Comparison of ENCODE assay signal across 20 cellular contexts in the genomic region with DNA sequence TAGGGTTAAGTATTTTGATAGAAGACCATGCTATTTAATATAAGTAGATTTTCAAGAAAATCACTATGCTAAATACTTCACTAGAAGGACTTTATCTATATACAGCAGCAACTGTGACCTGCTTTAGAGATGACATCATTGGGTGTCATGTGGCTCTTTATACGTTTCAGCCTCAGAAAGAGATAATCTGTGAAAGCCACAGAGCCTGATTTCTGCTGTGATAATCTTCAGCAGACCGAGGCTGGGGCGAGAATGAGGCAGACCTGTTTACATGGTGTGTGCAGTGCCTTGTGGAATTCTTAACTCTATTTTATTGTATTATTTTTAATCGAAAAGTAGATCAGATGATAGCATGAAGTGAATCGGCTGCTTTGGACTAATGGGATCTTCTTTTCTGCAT.
DNase-seq lines count a peak whose midpoint lies in the region; ATAC-seq and TF ChIP-seq lines count a peak whose summit lies in the region.
"Had no signal": no experiment of that assay in that cellular context is flagged by ENCODE, and none has a peak within 500 bp of the region (broad histone marks: within the 10 kb centered on the region; RNA-seq: fewer than 3 reads in every experiment).

No MANE protein-coding gene starts in this region.

- CTCF ChIA-PET in HEK293 (lab: Yijun Ruan, JAX), result interaction anchor here (1.2 to 1.6 kb wide), 2 partner anchors 8 to 556 kb away, joined by 4 to 7 read pairs; no protein-coding TSS in a partner anchor

- intact Hi-C loops in lower lobe of right lung (cut with DNase I), result no loop called here

- no peaks in the 10 kb centered on the region for H3K79me1 ChIP-seq in trophoblast cell (ENCODE audit: low read length)

- POLR2A ChIA-PET in HEK293 (lab: Yijun Ruan, JAX), result no interaction called here

- no peaks in the 10 kb centered on the region for H3K36me3 Mint-ChIP-seq in brain
- H3K36me3 Mint-ChIP-seq: CD4-positive, CD25-positive, alpha-beta regulatory T cell had no signal

- no peak overlapping the region for H2BK12ac ChIP-seq in trophoblast cell (ENCODE audit: low read length)

- no peak overlapping the region for H4K8ac ChIP-seq in trophoblast cell (ENCODE audit: low read depth, low read length)

- peaks cover 8% of the 10 kb centered on the region for H3K27me3 Mint-ChIP-seq in brain
- H3K27me3 Mint-ChIP-seq: CD4-positive, CD25-positive, alpha-beta regulatory T cell had no signal

- DNase-seq in OCI-M1 (lab: John Stamatoyannopoulos, UW), result peak; percentile 35
- peak; percentile 2 to 43 for DNase-seq in trophoblast cell
- DNase-seq in lower lobe of right lung, result no peak
- no peak for DNase-seq in EL
- DNase-seq in stimulated activated CD4-positive, alpha-beta T cell treated with anti-CD3 and anti-CD28 coated beads, Interleukin-4, amount 100 ng/mL, for 4 hours, result no peak
- DNase-seq: COR-L47, NCI-H1105, NCI-H2029 treated with DMSO at 0.1 percent for 48 hours, NCI-H2171 treated with DMSO at 0.1 percent for 48 hours, NCI-H748 treated with DMSO at 0.1 percent for 48 hours, Peyer's patch, SW 1271 had no signal

- no peak overlapping the region for H2BK120ac ChIP-seq in trophoblast cell (ENCODE audit: insufficient read depth, low read length, poor library complexity)

- no peak overlapping the region for H2AFZ ChIP-seq in trophoblast cell (ENCODE audit: insufficient read depth, low read length, poor library complexity)
- H2AFZ ChIP-seq: GM23248 had no signal

- no peak overlapping the region for H2AK5ac ChIP-seq in trophoblast cell (ENCODE audit: low read length)

- no peak overlapping the region for H3K27ac Mint-ChIP-seq in brain
- H3K27ac Mint-ChIP-seq: CD4-positive, CD25-positive, alpha-beta regulatory T cell; H9 had no signal

- peaks cover 4% of the 10 kb centered on the region for H3K4me1 Mint-ChIP-seq in brain
- H3K4me1 Mint-ChIP-seq: CD4-positive, CD25-positive, alpha-beta regulatory T cell; H9 had no signal

- H4K91ac ChIP-seq in trophoblast cell (ENCODE audit: low read depth, low read length), result no peak overlapping the region

- no peak overlapping the region for H3K18ac ChIP-seq in trophoblast cell (ENCODE audit: low read length)

- H3K36me3 ChIP-seq in HEK293 (ENCODE audit: control insufficient read depth in 2 of 2, insufficient read depth in 1 of 2, low read length in 2 of 2) (no peaks in the 10 kb centered on the region), trophoblast cell (ENCODE audit: control insufficient read depth in 1 of 2, insufficient read depth in 2 of 2, low read length in 2 of 2) (no peaks in the 10 kb centered on the region), lower lobe of right lung (no peaks in the 10 kb centered on the region)
- H3K36me3 ChIP-seq: Peyer's patch, SJSA1 had no signal

- H3K27ac ChIP-seq in HEK293 (ENCODE audit: extremely low read depth, low read depth, low read length), result no peak overlapping the region
- H3K27ac ChIP-seq in trophoblast cell (ENCODE audit: low read depth, low read length), result no peak overlapping the region
- H3K27ac ChIP-seq in lower lobe of right lung, result no peak overlapping the region
- H3K27ac ChIP-seq: GM23248, HL-60, KMS-11, Peyer's patch, SJSA1 had no signal

- no peak overlapping the region for H4K12ac ChIP-seq in trophoblast cell (ENCODE audit: low read depth, low read length)

- H3K4me3 Mint-ChIP-seq in brain, result peak overlapping the region in 3 of 5 experiments; percentile 38 to 69 (median 67)
- H3K4me3 Mint-ChIP-seq: CD4-positive, CD25-positive, alpha-beta regulatory T cell; H9 had no signal

- WGBS in trophoblast cell (ENCODE audit: extremely low coverage, insufficient coverage, insufficient read length), result no CpG with 5 or more reads among the region's 5 CpGs

- no peak for ATAC-seq in lower lobe of right lung

- H3K9me3 ChIP-seq in HEK293 (ENCODE audit: control insufficient read depth, insufficient read depth, low read depth, low read length), result no peaks in the 10 kb centered on the region
- H3K9me3 ChIP-seq in trophoblast cell (ENCODE audit: insufficient read depth, low read depth, low read length), result no peaks in the 10 kb centered on the region
- H3K9me3 ChIP-seq in lower lobe of right lung, result no peaks in the 10 kb centered on the region
- H3K9me3 ChIP-seq: Peyer's patch, SJSA1 had no signal

- H3K4me3 ChIP-seq in HEK293 (ENCODE audit: low read depth, low read length) (no peak overlapping the region), trophoblast cell (ENCODE audit: low read depth, low read length) (no peak overlapping the region), lower lobe of right lung (no peak overlapping the region)
- H3K4me3 ChIP-seq: GM23248, Peyer's patch, SJSA1 had no signal

- H3K9ac ChIP-seq in trophoblast cell (ENCODE audit: low read length), result no peak overlapping the region
- H3K9ac ChIP-seq: GM23248, KMS-11 had no signal

- no peak overlapping the region for H3K23ac ChIP-seq in trophoblast cell (ENCODE audit: low read length)

- no peaks in the 10 kb centered on the region for H3K79me2 ChIP-seq in trophoblast cell (ENCODE audit: control insufficient read depth, insufficient read depth, low read length, poor library complexity)

- no peak overlapping the region for H3K4ac ChIP-seq in trophoblast cell (ENCODE audit: low read depth, low read length)

- no peaks in the 10 kb centered on the region for H3K4me1 ChIP-seq in HEK293 (ENCODE audit: control insufficient read depth, insufficient read depth, low read length)
- H3K4me1 ChIP-seq in trophoblast cell (ENCODE audit: control insufficient read depth in 1 of 2, insufficient read depth in 2 of 2, low read length in 2 of 2), result no peaks in the 10 kb centered on the region
- no peaks in the 10 kb centered on the region for H3K4me1 ChIP-seq in lower lobe of right lung
- H3K4me1 ChIP-seq: Peyer's patch, SJSA1 had no signal

- no peak overlapping the region for H3K14ac ChIP-seq in trophoblast cell (ENCODE audit: low read length)

- no peak overlapping the region for H2BK5ac ChIP-seq in trophoblast cell (ENCODE audit: low read depth, low read length, poor library complexity)

- TF ChIP-seq CTCF in HEK293 (tag by site-specific recombination; IDR thresholded peaks at IDR 0.05) (no peak), brain (conservative IDR thresholded peaks at IDR 0.05) (no peak), lower lobe of right lung (IDR thresholded peaks at IDR 0.05) (no peak)

- no peaks in the 10 kb centered on the region for H3K27me3 ChIP-seq in trophoblast cell (ENCODE audit: insufficient read depth, low read length)
- H3K27me3 ChIP-seq in lower lobe of right lung (ENCODE audit: low read depth), result no peaks in the 10 kb centered on the region
- H3K27me3 ChIP-seq: Peyer's patch, SJSA1 had no signal

- H3K9me3 Mint-ChIP-seq in brain, result peaks cover 0 to 2% (median 0%) of the 10 kb centered on the region in 5 experiments
- H3K9me3 Mint-ChIP-seq: H9 had no signal

- H3K4me2 ChIP-seq in trophoblast cell (ENCODE audit: low read length), result no peak overlapping the region
- H3K4me2 ChIP-seq: KMS-11 had no signal

TF ChIP-seq in HEK293, 187 proteins besides CTCF, POLR2A, EP300 and RAD21 (continues in another document):
- no peak for TF ChIP-seq WT1 (tag by site-specific recombination; IDR thresholded peaks at IDR 0.05)
- no peak for TF ChIP-seq ZNF416 (tag by site-specific recombination; IDR thresholded peaks at IDR 0.05)
- TF ChIP-seq ZNF623 (tag by site-specific recombination; IDR thresholded peaks at IDR 0.05), result no peak
- TF ChIP-seq ZXDB (tag by site-specific recombination; IDR thresholded peaks at IDR 0.05), result no peak
- no peak for TF ChIP-seq KLF1 (tag by site-specific recombination; IDR thresholded peaks at IDR 0.05)
- TF ChIP-seq ZBTB21 (tag by site-specific recombination; IDR thresholded peaks at IDR 0.05), result peak; percentile 40; the same call in 1 of the 2 replicates
- no peak for TF ChIP-seq ZNF837 (tag by site-specific recombination; IDR thresholded peaks at IDR 0.05)
- no peak for TF ChIP-seq GLIS2 (tag by site-specific recombination; IDR thresholded peaks at IDR 0.05)
- TF ChIP-seq ZNF366 (tag by site-specific recombination; conservative IDR thresholded peaks at IDR 0.05), result 0 out of 2 replicates have a peak, but pooled peaks have one; percentile 30
- peak; percentile 67 for TF ChIP-seq ZBTB17 (tag by site-specific recombination; IDR thresholded peaks at IDR 0.05)
- TF ChIP-seq ZNF776 (tag by site-specific recombination; IDR thresholded peaks at IDR 0.05; ENCODE audit: borderline replicate concordance), result no peak
- TF ChIP-seq ZNF157 (tag by site-specific recombination; IDR thresholded peaks at IDR 0.05), result no peak
- no peak for TF ChIP-seq ZEB2 (tag by site-specific recombination; IDR thresholded peaks at IDR 0.05)
- TF ChIP-seq, protein P1, sequence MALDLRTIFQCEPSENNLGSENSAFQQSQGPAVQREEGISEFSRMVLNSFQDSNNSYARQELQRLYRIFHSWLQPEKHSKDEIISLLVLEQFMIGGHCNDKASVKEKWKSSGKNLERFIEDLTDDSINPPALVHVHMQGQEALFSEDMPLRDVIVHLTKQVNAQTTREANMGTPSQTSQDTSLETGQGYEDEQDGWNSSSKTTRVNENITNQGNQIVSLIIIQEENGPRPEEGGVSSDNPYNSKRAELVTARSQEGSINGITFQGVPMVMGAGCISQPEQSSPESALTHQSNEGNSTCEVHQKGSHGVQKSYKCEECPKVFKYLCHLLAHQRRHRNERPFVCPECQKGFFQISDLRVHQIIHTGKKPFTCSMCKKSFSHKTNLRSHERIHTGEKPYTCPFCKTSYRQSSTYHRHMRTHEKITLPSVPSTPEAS (tag by site-specific recombination; IDR thresholded peaks at IDR 0.05), result no peak
- no peak for TF ChIP-seq ZNF266 (tag by site-specific recombination; IDR thresholded peaks at IDR 0.05; ENCODE audit: low read depth)
- no peak for TF ChIP-seq ZIC2 (tag by site-specific recombination; IDR thresholded peaks at IDR 0.05)
- TF ChIP-seq ZNF175 (tag by site-specific recombination; IDR thresholded peaks at IDR 0.05), result no peak
- no peak for TF ChIP-seq YY1 (tag by site-specific recombination; IDR thresholded peaks at IDR 0.05)
- TF ChIP-seq KLF9 (tag by site-specific recombination; IDR thresholded peaks at IDR 0.05; ENCODE audit: low read depth), result no peak
- TF ChIP-seq, protein P2, sequence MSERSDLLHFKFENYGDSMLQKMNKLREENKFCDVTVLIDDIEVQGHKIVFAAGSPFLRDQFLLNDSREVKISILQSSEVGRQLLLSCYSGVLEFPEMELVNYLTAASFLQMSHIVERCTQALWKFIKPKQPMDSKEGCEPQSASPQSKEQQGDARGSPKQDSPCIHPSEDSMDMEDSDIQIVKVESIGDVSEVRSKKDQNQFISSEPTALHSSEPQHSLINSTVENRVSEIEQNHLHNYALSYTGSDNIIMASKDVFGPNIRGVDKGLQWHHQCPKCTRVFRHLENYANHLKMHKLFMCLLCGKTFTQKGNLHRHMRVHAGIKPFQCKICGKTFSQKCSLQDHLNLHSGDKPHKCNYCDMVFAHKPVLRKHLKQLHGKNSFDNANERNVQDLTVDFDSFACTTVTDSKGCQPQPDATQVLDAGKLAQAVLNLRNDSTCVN (tag by site-specific recombination; optimal IDR thresholded peaks at IDR 0.05), result no peak

Comparison
In these comparisons a context has a peak if more than half of its experiments do, and no peak if none do; other contexts are left out.
1. DNase-seq: peak in OCI-M1 (single experiment) and trophoblast cell (2 of 2); none in lower lobe of right lung (single experiment), EL (single experiment) and stimulated activated CD4-positive, alpha-beta T cell treated with anti-CD3 and anti-CD28 coated beads, Interleukin-4, amount 100 ng/mL, for 4 hours (0 of 2).